ENCODE assay signal across 8 cellular contexts in the genomic region with DNA sequence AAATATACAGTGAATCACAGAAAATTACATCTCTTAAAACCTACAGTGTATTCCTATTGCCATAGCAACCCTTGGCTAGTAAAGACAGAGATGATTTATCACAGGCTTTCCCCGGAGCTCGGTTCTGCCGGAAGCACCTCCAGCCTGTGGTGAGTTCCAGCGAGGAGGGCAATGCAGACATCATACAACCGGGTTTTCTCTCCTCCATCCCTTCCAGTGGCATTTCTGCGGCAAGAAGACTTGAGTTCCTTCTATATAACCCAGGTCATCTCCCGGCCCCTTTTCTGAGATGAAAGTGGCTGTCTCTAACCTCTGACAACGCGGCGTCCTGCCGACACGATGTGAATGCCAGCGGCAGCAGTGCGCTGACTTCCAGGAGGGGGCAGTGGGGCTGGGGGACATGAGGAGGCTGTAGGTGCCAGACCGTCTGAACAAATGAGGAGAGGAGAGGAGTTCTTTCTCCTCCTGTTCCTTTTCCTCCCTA.
A peak's percentile ranks its signal among the peaks of the same experiment; 100 is the strongest.
DNase-seq lines count a peak whose midpoint lies in the region; ATAC-seq and TF ChIP-seq lines count a peak whose summit lies in the region.

No MANE protein-coding gene starts in this region.

- H3K4me3 Mint-ChIP-seq in nephron progenitor cell: peak overlapping the region; percentile 72

- peak overlapping the region; percentile 52 for H3K4me3 ChIP-seq in epithelial cell of proximal tubule (ENCODE audit: low read depth, low read length)

- peaks cover 4% of the 10 kb centered on the region for H3K9me3 Mint-ChIP-seq in nephron progenitor cell

- no peak for ATAC-seq in HG02623 (IDR thresholded peaks at IDR 0.05; ENCODE audit: unreplicated experiment)

- peaks cover 3% of the 10 kb centered on the region for H3K36me3 Mint-ChIP-seq in nephron progenitor cell (ENCODE audit: low read depth)

- TF ChIP-seq POLR2A in GM18526 (IDR thresholded peaks at IDR 0.05; ENCODE audit: extremely low read depth, insufficient read length): peak; percentile 21

- H3K27ac ChIP-seq in temporal lobe (ENCODE audit: low read depth, low read length): peak overlapping the region; percentile 92

- TF ChIP-seq CTCF in epithelial cell of proximal tubule (conservative IDR thresholded peaks at IDR 0.05; ENCODE audit: low read depth, low read length) (peak; percentile 65), nephron progenitor cell (IDR thresholded peaks at IDR 0.05) (peak; percentile 19)

- H3K27me3 Mint-ChIP-seq in nephron progenitor cell (ENCODE audit: low read depth, poor library complexity): peaks cover 4% of the 10 kb centered on the region

- peak overlapping the region; percentile 17 for H3K27ac Mint-ChIP-seq in nephron progenitor cell

- H3K4me1 Mint-ChIP-seq in nephron progenitor cell: peaks cover 28% of the 10 kb centered on the region

- DNase-seq in NCI-H1694 treated with DMSO at 0.1 percent for 48 hours (lab: John Stamatoyannopoulos, UW) (peak; percentile 54), epithelial cell of proximal tubule (ENCODE audit: low read depth) (no peak), nephron progenitor cell (peak; percentile 58), DMS 273 treated with DMSO at 0.1 percent for 48 hours (lab: John Stamatoyannopoulos, UW) (no peak)
- peak; percentile 17 for DNase-seq in activated CD8-positive, alpha-beta memory T cell treated with anti-CD3 and anti-CD28 coated beads, Interleukin-2, amount 50 U/mL, for 4 hours

Comparison
In these comparisons a context has a peak if more than half of its experiments do, and no peak if none do; other contexts are left out.
1. DNase-seq: peak in NCI-H1694 treated with DMSO at 0.1 percent for 48 hours (single experiment), activated CD8-positive, alpha-beta memory T cell treated with anti-CD3 and anti-CD28 coated beads, Interleukin-2, amount 50 U/mL, for 4 hours (single experiment) and nephron progenitor cell (single experiment); none in epithelial cell of proximal tubule (single experiment) and DMS 273 treated with DMSO at 0.1 percent for 48 hours (single experiment).